In genomic region chr9:116383133-116383532, GRCh38 we compare ENCODE assay signal across 20 cellular contexts.
DNase-seq lines count a peak whose midpoint lies in the region; ATAC-seq and TF ChIP-seq lines count a peak whose summit lies in the region.
"Had no signal": no experiment of that assay in that cellular context is flagged by ENCODE, and none has a peak within 500 bp of the region (broad histone marks: within the 10 kb centered on the region; RNA-seq: fewer than 3 reads in every experiment).

No MANE protein-coding gene starts in this region.

- no peaks in the 10 kb centered on the region for H3K27me3 ChIP-seq in thyroid gland

- H3K36me3 ChIP-seq in thyroid gland: no peaks in the 10 kb centered on the region

- peak; percentile 34 for DNase-seq in GM10266 (ENCODE audit: extremely low spot score)
- peak; percentile 7 for DNase-seq in glomerular visceral epithelial cell (ENCODE audit: extremely low spot score)
- DNase-seq in thyroid gland: no peak
- DNase-seq in hepatic stellate cell (ENCODE audit: low spot score): no peak
- DNase-seq in NCI-H2081 (lab: John Stamatoyannopoulos, UW): no peak
- DNase-seq: Caco-2; CD4-positive, alpha-beta memory T cell; DND-41; NCI-H1092; NCI-H1436; NCI-H187 treated with DMSO at 0.1 percent for 48 hours; NCI-H226; NCI-H510A treated with DMSO at 0.1 percent for 48 hours; NCI-H774; NK-92 treated with Interleukin-12 subunit alpha and Interleukin-12 subunit beta, amount 100 ng/mL, for 24 hours; Right ventricle myocardium superior; T-helper 2 cell had no signal

- TF ChIP-seq POLR2A in thyroid gland (IDR thresholded peaks at IDR 0.05): no peak

- intact Hi-C loops in thyroid gland (cut with DNase I): no loop called here

- TF ChIP-seq CTCF in GM10266 (IDR thresholded peaks at IDR 0.05; ENCODE audit: control insufficient read depth, insufficient read depth, low read depth, missing control alignments): no peak
- TF ChIP-seq CTCF in thyroid gland (IDR thresholded peaks at IDR 0.05): no peak

- ATAC-seq in HG03432 (IDR thresholded peaks at IDR 0.05; ENCODE audit: unreplicated experiment): peak; percentile 52
- ATAC-seq in GM19397 (IDR thresholded peaks at IDR 0.05; ENCODE audit: unreplicated experiment): no peak
- no peak for ATAC-seq in HG03469 (IDR thresholded peaks at IDR 0.05; ENCODE audit: unreplicated experiment)

- no peak overlapping the region for H3K4me3 ChIP-seq in thyroid gland (replicated peaks in 1 of 3)

- peaks cover 17 to 31% of the 10 kb centered on the region in 2 donors for H3K4me1 ChIP-seq in thyroid gland
- H3K4me1 ChIP-seq: Caco-2 had no signal

- H3K9me3 ChIP-seq in thyroid gland: no peaks in the 10 kb centered on the region
- H3K9me3 ChIP-seq: Caco-2 had no signal

- H3K27ac ChIP-seq in thyroid gland: peak overlapping the region in 2 of 3 donors; percentile 51 to 55

- 73 to 75% methylated on average over 5 of the region's 5 CpGs for WGBS in thyroid gland, 2 donors

Comparison
In these comparisons a context has a peak if more than half of its experiments do, and no peak if none do; other contexts are left out.
1. DNase-seq: peak in GM10266 (single experiment) and glomerular visceral epithelial cell (single experiment); none in thyroid gland (0 of 2), hepatic stellate cell (single experiment) and NCI-H2081 (0 of 2).